18 cellular contexts compared by ENCODE assay signal in genomic region chr10:120077707-120078492, GRCh38.
DNase-seq lines count a peak whose midpoint lies in the region; ATAC-seq, FAIRE-seq and TF ChIP-seq lines count a peak whose summit lies in the region.
"Had no signal": no experiment of that assay in that cellular context is flagged by ENCODE, and none has a peak within 500 bp of the region (broad histone marks: within the 10 kb centered on the region; RNA-seq: fewer than 3 reads in every experiment).

No MANE protein-coding gene starts in this region.

- H3K4me2 ChIP-seq in Karpas-422 (ENCODE audit: low read depth, low read length, poor library complexity, severe bottlenecking) = peak overlapping the region; percentile 60

- CTCF ChIA-PET in activated naive CD4-positive, alpha-beta T cell treated with anti-CD3 and anti-CD28 coated beads for 36 hours (lab: Charles Lee) = no interaction called here

- peak in 1 of 2 donors; percentile 1 for DNase-seq in activated T-cell treated with anti-CD3 and anti-CD28 coated beads, Interleukin-2, amount 50 U/mL, for 72 hours
- no peak for DNase-seq in activated T-cell treated with anti-CD3 and anti-CD28 coated beads, Interleukin-2, amount 50 U/mL, for 4 hours
- DNase-seq in Karpas-422 = peak; percentile 85
- DNase-seq in bronchial epithelial cell (ENCODE audit: low read depth) = peak; percentile 3
- peak; percentile 21 for DNase-seq in retina
- DNase-seq in COLO829 (ENCODE audit: low spot score) = no peak
- DNase-seq in activated naive CD4-positive, alpha-beta T cell treated with anti-CD3 and anti-CD28 coated beads for 36 hours = no peak
- DNase-seq: activated CD4-positive, alpha-beta T cell treated with anti-CD3 and anti-CD28 coated beads for 1 hour; AML-193; left ventricle myocardium inferior; natural killer cell; NCI-H446; stimulated activated CD4-positive, alpha-beta T cell treated with anti-CD3 and anti-CD28 coated beads, Interleukin-4, amount 100 ng/mL, for 24 hours had no signal

- no peak overlapping the region for H3K27ac Mint-ChIP-seq in activated T-cell treated with anti-CD3 and anti-CD28 coated beads, Interleukin-2, amount 50 U/mL, for 72 hours
- no peak overlapping the region for H3K27ac Mint-ChIP-seq in activated naive CD4-positive, alpha-beta T cell treated with anti-CD3 and anti-CD28 coated beads for 36 hours
- H3K27ac Mint-ChIP-seq: activated T-helper 1 cell treated with anti-CD3 and anti-CD28 coated beads, Interleukin-12 subunit alpha, Interleukin-12 subunit beta, Interleukin-2, Interleukin-4 antibody, amounts not matched to agents 30 ng/mL and 10 ng/mL and 1 ng/mL, durations not matched to agents 14 hours and 24 hours and 36 hours; natural killer cell had no signal

- peak; percentile 57 to 66 for ATAC-seq in activated T-cell treated with anti-CD3 and anti-CD28 coated beads, Interleukin-2, amount 50 U/mL, for 72 hours (replicated peaks in 1 of 2)
- no peak for ATAC-seq in activated T-cell treated with anti-CD3 and anti-CD28 coated beads, Interleukin-2, amount 50 U/mL, for 4 hours
- ATAC-seq in HG02970 (IDR thresholded peaks at IDR 0.05; ENCODE audit: low FRiP score, unreplicated experiment) = no peak
- ATAC-seq: esophagus mucosa, natural killer cell, sciatic nerve had no signal

- peaks cover 8% of the 10 kb centered on the region for H3K9me3 ChIP-seq in Karpas-422 (ENCODE audit: low read length)

- H3K27me3 Mint-ChIP-seq in activated T-cell treated with anti-CD3 and anti-CD28 coated beads, Interleukin-2, amount 50 U/mL, for 72 hours (ENCODE audit: low read depth) = peaks cover 19% of the 10 kb centered on the region
- H3K27me3 Mint-ChIP-seq in activated T-cell treated with anti-CD3 and anti-CD28 coated beads, Interleukin-2, amount 50 U/mL, for 4 hours (ENCODE audit: low read depth) = peaks cover 18% of the 10 kb centered on the region
- peaks cover 13% of the 10 kb centered on the region for H3K27me3 Mint-ChIP-seq in activated naive CD4-positive, alpha-beta T cell treated with anti-CD3 and anti-CD28 coated beads for 36 hours (ENCODE audit: low read depth)

- no peak overlapping the region for H3K4me3 Mint-ChIP-seq in activated T-cell treated with anti-CD3 and anti-CD28 coated beads, Interleukin-2, amount 50 U/mL, for 72 hours
- H3K4me3 Mint-ChIP-seq in activated T-cell treated with anti-CD3 and anti-CD28 coated beads, Interleukin-2, amount 50 U/mL, for 4 hours = no peak overlapping the region
- H3K4me3 Mint-ChIP-seq in activated naive CD4-positive, alpha-beta T cell treated with anti-CD3 and anti-CD28 coated beads for 36 hours = no peak overlapping the region
- H3K4me3 Mint-ChIP-seq: activated T-helper 1 cell treated with anti-CD3 and anti-CD28 coated beads, Interleukin-12 subunit alpha, Interleukin-12 subunit beta, Interleukin-2, Interleukin-4 antibody, amounts not matched to agents 30 ng/mL and 10 ng/mL and 1 ng/mL, durations not matched to agents 14 hours and 24 hours and 36 hours; natural killer cell had no signal

- peaks cover 18% of the 10 kb centered on the region for H3K4me1 ChIP-seq in Karpas-422 (ENCODE audit: low read length)
- H3K4me1 ChIP-seq: left ventricle myocardium inferior had no signal

- H3K9ac ChIP-seq in Karpas-422 (ENCODE audit: low read length) = peak overlapping the region; percentile 31

- peaks cover 0 to 3% of the 10 kb centered on the region in 2 donors for H3K9me3 Mint-ChIP-seq in activated T-cell treated with anti-CD3 and anti-CD28 coated beads, Interleukin-2, amount 50 U/mL, for 72 hours
- H3K9me3 Mint-ChIP-seq in activated T-cell treated with anti-CD3 and anti-CD28 coated beads, Interleukin-2, amount 50 U/mL, for 4 hours = no peaks in the 10 kb centered on the region
- peaks cover 3% of the 10 kb centered on the region for H3K9me3 Mint-ChIP-seq in activated naive CD4-positive, alpha-beta T cell treated with anti-CD3 and anti-CD28 coated beads for 36 hours
- H3K9me3 Mint-ChIP-seq: activated T-helper 1 cell treated with anti-CD3 and anti-CD28 coated beads, Interleukin-12 subunit alpha, Interleukin-12 subunit beta, Interleukin-2, Interleukin-4 antibody, amounts not matched to agents 30 ng/mL and 10 ng/mL and 1 ng/mL, durations not matched to agents 14 hours and 24 hours and 36 hours; natural killer cell had no signal

- no peaks in the 10 kb centered on the region for H3K36me3 Mint-ChIP-seq in activated T-cell treated with anti-CD3 and anti-CD28 coated beads, Interleukin-2, amount 50 U/mL, for 72 hours (ENCODE audit: insufficient read depth in 2 of 2)
- H3K36me3 Mint-ChIP-seq in activated T-cell treated with anti-CD3 and anti-CD28 coated beads, Interleukin-2, amount 50 U/mL, for 4 hours (ENCODE audit: insufficient read depth) = no peaks in the 10 kb centered on the region
- H3K36me3 Mint-ChIP-seq in activated naive CD4-positive, alpha-beta T cell treated with anti-CD3 and anti-CD28 coated beads for 36 hours (ENCODE audit: low read depth) = no peaks in the 10 kb centered on the region
- H3K36me3 Mint-ChIP-seq: natural killer cell had no signal

- H3K36me3 ChIP-seq in Karpas-422 (ENCODE audit: insufficient read depth, low read length) (no peaks in the 10 kb centered on the region; the same call in 1 of the 2 replicates), bronchial epithelial cell (ENCODE audit: control insufficient read depth, insufficient read depth, low read length) (no peaks in the 10 kb centered on the region)
- H3K36me3 ChIP-seq: left ventricle myocardium inferior had no signal

- H3K4me1 Mint-ChIP-seq in activated T-cell treated with anti-CD3 and anti-CD28 coated beads, Interleukin-2, amount 50 U/mL, for 72 hours (ENCODE audit: low read depth) = no peaks in the 10 kb centered on the region
- H3K4me1 Mint-ChIP-seq in activated T-cell treated with anti-CD3 and anti-CD28 coated beads, Interleukin-2, amount 50 U/mL, for 4 hours (ENCODE audit: low read depth) = no peaks in the 10 kb centered on the region
- no peaks in the 10 kb centered on the region for H3K4me1 Mint-ChIP-seq in activated naive CD4-positive, alpha-beta T cell treated with anti-CD3 and anti-CD28 coated beads for 36 hours (ENCODE audit: low read depth)
- H3K4me1 Mint-ChIP-seq: natural killer cell had no signal

- H3K9me2 ChIP-seq in Karpas-422 (replicated peaks; ENCODE audit: insufficient read depth, low read length) = no peaks in the 10 kb centered on the region

- FAIRE-seq in bronchial epithelial cell (lab: Jason Lieb, UNC) = no peak
- FAIRE-seq: urothelium cell line had no signal

- H3K27me3 ChIP-seq in Karpas-422 (ENCODE audit: low read length) (no peaks in the 10 kb centered on the region; the same call in 1 of the 2 replicates), bronchial epithelial cell (ENCODE audit: control insufficient read depth, insufficient read depth, low read length) (no peaks in the 10 kb centered on the region)

- no peak overlapping the region for H3K27ac ChIP-seq in Karpas-422 (ENCODE audit: low read length)
- H3K27ac ChIP-seq: left ventricle myocardium inferior had no signal

- peak overlapping the region; percentile 83 for H2AFZ ChIP-seq in Karpas-422 (ENCODE audit: low read length)

- H4K20me1 ChIP-seq in Karpas-422 (ENCODE audit: insufficient read depth, low read depth, low read length) = no peaks in the 10 kb centered on the region

- intact Hi-C loops in activated naive CD4-positive, alpha-beta T cell treated with anti-CD3 and anti-CD28 coated beads for 36 hours (cut with micrococcal nuclease) = no loop called here

- H3K4me3 ChIP-seq in Karpas-422 (ENCODE audit: low read length) = peak overlapping the region; percentile 61
- no peak overlapping the region for H3K4me3 ChIP-seq in bronchial epithelial cell (ENCODE audit: low read depth, low read length)
- H3K4me3 ChIP-seq: left ventricle myocardium inferior had no signal

- H3K79me2 ChIP-seq in Karpas-422 (ENCODE audit: low read length) = no peaks in the 10 kb centered on the region

- no peak for TF ChIP-seq CTCF in bronchial epithelial cell (IDR thresholded peaks at IDR 0.05; ENCODE audit: insufficient read depth, low read length, severe bottlenecking)

Comparison
In these comparisons a context has a peak if more than half of its experiments do, and no peak if none do; other contexts are left out.
1. ATAC-seq: peak in activated T-cell treated with anti-CD3 and anti-CD28 coated beads, Interleukin-2, amount 50 U/mL, for 72 hours (2 of 2); none in activated T-cell treated with anti-CD3 and anti-CD28 coated beads, Interleukin-2, amount 50 U/mL, for 4 hours (0 of 2) and HG02970 (single experiment).
2. DNase-seq: peak in Karpas-422 (single experiment), bronchial epithelial cell (single experiment) and retina (single experiment); none in activated T-cell treated with anti-CD3 and anti-CD28 coated beads, Interleukin-2, amount 50 U/mL, for 4 hours (single experiment), COLO829 (single experiment) and activated naive CD4-positive, alpha-beta T cell treated with anti-CD3 and anti-CD28 coated beads for 36 hours (single experiment).